Comparison of ENCODE assay signal across 3 cellular contexts in the genomic region with DNA sequence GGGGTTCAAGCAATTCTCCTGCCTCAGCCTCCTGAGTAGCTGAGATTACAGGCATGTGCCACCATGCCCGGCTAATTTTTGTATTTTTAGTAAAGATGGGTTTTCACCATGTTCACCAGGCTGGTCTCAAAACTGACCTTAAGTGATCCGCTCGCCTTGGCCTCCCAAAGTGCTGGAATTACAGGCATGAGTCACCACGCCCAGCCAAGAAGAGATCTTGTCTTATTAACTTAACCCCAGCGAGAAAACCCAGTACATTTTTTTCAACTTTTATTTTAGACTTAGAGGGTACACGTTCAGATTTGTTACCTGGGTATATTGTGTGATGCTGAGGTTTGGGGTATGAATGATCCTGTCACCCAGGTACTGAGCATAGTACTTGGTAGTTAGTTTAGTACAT. TPM values are rescaled to one million over a fixed set of nuclear protein-coding genes. Genes with fewer than 3 reads are reported as not detected.
"Had no signal": no experiment of that assay in that cellular context is flagged by ENCODE, and none has a peak within 500 bp of the region (broad histone marks: within the 10 kb centered on the region; RNA-seq: fewer than 3 reads in every experiment).

No MANE protein-coding gene starts in this region.

RNA-seq across cellular contexts. Expression of a gene that starts 38.3 kb away (rescaled TPM):
- total RNA-seq: naive thymus-derived CD8-positive, alpha-beta T cell; natural killer cell; natural killer cell treated with Interleukin-12 subunit alpha and Interleukin-12 subunit beta and Interleukin-15 and Interleukin-18, amount 100 ng/mL, for 72 hours had no signal
- polyA plus RNA-seq: naive thymus-derived CD8-positive, alpha-beta T cell had no signal
